8 cellular contexts compared by ENCODE assay signal in the genomic region with DNA sequence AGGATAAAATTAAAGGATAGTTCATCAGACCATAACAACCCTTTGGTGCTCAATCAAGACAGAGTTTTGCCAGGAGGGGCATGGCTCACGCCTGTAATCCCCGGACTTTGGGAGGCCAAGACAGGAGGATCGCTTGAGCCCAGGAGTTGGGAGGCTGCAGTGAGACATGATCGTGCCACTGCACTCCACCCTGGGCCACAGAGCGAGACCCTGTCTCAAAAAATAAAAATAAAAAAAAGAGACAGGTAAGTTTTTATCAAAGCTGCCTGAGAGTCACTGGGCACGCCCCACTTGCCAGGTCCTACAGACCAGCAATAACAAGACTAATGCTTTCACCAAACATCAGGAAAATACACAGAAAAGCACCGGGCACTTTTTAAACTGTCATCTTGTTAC. TPM values are rescaled to one million over a fixed set of nuclear protein-coding genes. Genes with fewer than 3 reads are reported as not detected.
A peak's percentile ranks its signal among the peaks of the same experiment; 100 is the strongest.
DNase-seq lines count a peak whose midpoint lies in the region; ATAC-seq, FAIRE-seq and TF ChIP-seq lines count a peak whose summit lies in the region.

No MANE protein-coding gene starts in this region.

- H3K9me2 ChIP-seq in MM.1S (replicated peaks; ENCODE audit: insufficient read depth, low read length), result no peaks in the 10 kb centered on the region

- no peaks in the 10 kb centered on the region for H4K20me1 ChIP-seq in MM.1S (ENCODE audit: insufficient read depth, low read length)

- H3K4me1 Mint-ChIP-seq in nephron progenitor cell, result peaks cover 37% of the 10 kb centered on the region

- H3K4me1 ChIP-seq in A549, result peaks cover 24% of the 10 kb centered on the region; the same call in 2 of the 3 replicates
- peaks cover 12% of the 10 kb centered on the region for H3K4me1 ChIP-seq in MM.1S (ENCODE audit: low read length)

- TF ChIP-seq EP300 in A549 (IDR thresholded peaks at IDR 0.05), result no peak

- H3F3A ChIP-seq in MM.1S (ENCODE audit: insufficient read depth, low read length), result peaks cover 22% of the 10 kb centered on the region

- FAIRE-seq in A549 (lab: Jason Lieb, UNC), result no peak

- no peak for TF ChIP-seq POLR2A in A549 (IDR thresholded peaks at IDR 0.05; ENCODE audit: low read length)

- TF ChIP-seq CTCF in A549 (IDR thresholded peaks at IDR 0.05), result no peak
- TF ChIP-seq CTCF in MM.1S (IDR thresholded peaks at IDR 0.05; ENCODE audit: low read length), result no peak
- no peak for TF ChIP-seq CTCF in choroid plexus epithelial cell (conservative IDR thresholded peaks at IDR 0.05; ENCODE audit: low read depth, low read length)
- no peak for TF ChIP-seq CTCF in nephron progenitor cell (IDR thresholded peaks at IDR 0.05)

- H3K9ac ChIP-seq in MM.1S (ENCODE audit: low read length), result peak overlapping the region; percentile 88; the same call in 1 of the 2 replicates

- H3K27ac Mint-ChIP-seq in nephron progenitor cell, result peak overlapping the region; percentile 36

- H3K4me2 ChIP-seq in A549 (peak overlapping the region; percentile 88), MM.1S (ENCODE audit: low read depth, low read length) (peak overlapping the region; percentile 55; the same call in 1 of the 2 replicates)

- CTCF ChIA-PET in A549 (lab: Yijun Ruan, JAX), result no interaction called here

- peaks cover 11% of the 10 kb centered on the region for H3K9me3 Mint-ChIP-seq in nephron progenitor cell

- 67% methylated on average over 7 of the region's 7 CpGs for WGBS in A549 (ENCODE audit: missing lambda C conversion rate)

- H3K36me3 ChIP-seq in MM.1S (replicated peaks; ENCODE audit: insufficient read depth, low read length), result no peaks in the 10 kb centered on the region

- H3K27ac ChIP-seq in A549 (peak overlapping the region; percentile 92 to 93), MM.1S (ENCODE audit: low read length) (peak overlapping the region; percentile 70; the same call in 1 of the 2 replicates)

- H3K36me3 Mint-ChIP-seq in nephron progenitor cell (ENCODE audit: low read depth), result peaks cover 32% of the 10 kb centered on the region

- H2AFZ ChIP-seq in MM.1S (ENCODE audit: low read length), result peak overlapping the region; percentile 29

- ATAC-seq in A549 (peak; percentile 13 to 30; a peak in 5 of 6 replicates), GM19467 (IDR thresholded peaks at IDR 0.05; ENCODE audit: unreplicated experiment) (peak; percentile 0), GM19324 (IDR thresholded peaks at IDR 0.05; ENCODE audit: low FRiP score, unreplicated experiment) (no peak)

- H3K4me3 ChIP-seq in A549 (peak overlapping the region; percentile 82), MM.1S (ENCODE audit: low read length) (peak overlapping the region; percentile 78), choroid plexus epithelial cell (ENCODE audit: low read depth, low read length) (peak overlapping the region; percentile 69)

- no peaks in the 10 kb centered on the region for H3K9me3 ChIP-seq in A549
- no peaks in the 10 kb centered on the region for H3K9me3 ChIP-seq in MM.1S (replicated peaks; ENCODE audit: insufficient read depth, low read length)

- H3K79me2 ChIP-seq in MM.1S (ENCODE audit: low read length), result peaks cover 29% of the 10 kb centered on the region

- no peaks in the 10 kb centered on the region for H3K27me3 ChIP-seq in MM.1S (replicated peaks; ENCODE audit: insufficient read depth, low read length)

- no peak for TF ChIP-seq RAD21 in A549 (conservative IDR thresholded peaks at IDR 0.05 in 1 of 2, IDR thresholded peaks at IDR 0.05 in 1 of 2)

- H3K27me3 Mint-ChIP-seq in nephron progenitor cell (ENCODE audit: low read depth, poor library complexity), result peaks cover 7% of the 10 kb centered on the region

- POLR2A ChIA-PET in A549 (lab: Yijun Ruan, JAX), result no interaction called here

- peak overlapping the region; percentile 92 for H3K4me3 Mint-ChIP-seq in nephron progenitor cell

- DNase-seq in A549 (ENCODE audit: low read depth in 1 of 2, low spot score in 1 of 2) (no peak), MM.1S (no peak), choroid plexus epithelial cell (ENCODE audit: low read depth) (no peak), nephron progenitor cell (no peak), KG1 (lab: John Stamatoyannopoulos, UW) (no peak), SKM-1 (lab: John Stamatoyannopoulos, UW; ENCODE audit: unreplicated experiment) (no peak)

TF ChIP-seq in A549, 52 proteins besides CTCF, POLR2A, EP300 and RAD21:
- TF ChIP-seq CHD4 (IDR thresholded peaks at IDR 0.05; ENCODE audit: borderline replicate concordance), result no peak
- TF ChIP-seq, protein P1, sequence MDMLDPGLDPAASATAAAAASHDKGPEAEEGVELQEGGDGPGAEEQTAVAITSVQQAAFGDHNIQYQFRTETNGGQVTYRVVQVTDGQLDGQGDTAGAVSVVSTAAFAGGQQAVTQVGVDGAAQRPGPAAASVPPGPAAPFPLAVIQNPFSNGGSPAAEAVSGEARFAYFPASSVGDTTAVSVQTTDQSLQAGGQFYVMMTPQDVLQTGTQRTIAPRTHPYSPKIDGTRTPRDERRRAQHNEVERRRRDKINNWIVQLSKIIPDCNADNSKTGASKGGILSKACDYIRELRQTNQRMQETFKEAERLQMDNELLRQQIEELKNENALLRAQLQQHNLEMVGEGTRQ (IDR thresholded peaks at IDR 0.05), result no peak
- no peak for TF ChIP-seq CHD2 (IDR thresholded peaks at IDR 0.05; ENCODE audit: low read length, partially characterized antibody)
- no peak for TF ChIP-seq EHF (CRISPR knock-in tag; IDR thresholded peaks at IDR 0.05)
- TF ChIP-seq ZNF302 (CRISPR knock-in tag; IDR thresholded peaks at IDR 0.05), result no peak
- TF ChIP-seq HOXA7 (CRISPR knock-in tag; IDR thresholded peaks at IDR 0.05), result no peak

RNA-seq across cellular contexts. Expression of gene CFAP97, which starts 0.8 kb away (rescaled TPM):
- polyA plus RNA-seq in A549 (2011; rRNA removed) (41.8 and 48.2 TPM in 2 replicates), A549 (2017; fragmentation: RNase III; extraction: RNeasy Plus Mini Kit Qiagen cat#74134 plus additional on column Dnase treatment) (15.7 to 16.3 TPM (median 15.8 TPM) in 3 replicates)
- 4.6 and 4.8 TPM in 2 replicates for polyA plus RNA-seq in A549 (2012; cell fraction: cytosol; rRNA removed)
- 1.2 and 2.1 TPM in 2 replicates for polyA plus RNA-seq in A549 (2012; cell fraction: nucleus; rRNA removed)
- 13.0 and 14.5 TPM in 2 replicates for polyA minus RNA-seq in A549 (2011; rRNA and poly(A)+ RNA removed)

RNA-seq across cellular contexts. Expression of gene SNX25, which starts 6.4 kb away (rescaled TPM):
- polyA plus RNA-seq in A549 (2011; rRNA removed), result 13.0 and 19.0 TPM in 2 replicates
- polyA plus RNA-seq in A549 (2012; cell fraction: cytosol; rRNA removed), result 2.4 and 3.0 TPM in 2 replicates
- polyA plus RNA-seq in A549 (2012; cell fraction: nucleus; rRNA removed), result 1.8 and 2.9 TPM in 2 replicates
- 8.5 to 10.1 TPM (median 8.5 TPM) in 3 replicates for polyA plus RNA-seq in A549 (2017; fragmentation: RNase III; extraction: RNeasy Plus Mini Kit Qiagen cat#74134 plus additional on column Dnase treatment)
- polyA minus RNA-seq in A549 (2011; rRNA and poly(A)+ RNA removed), result 37.9 and 42.9 TPM in 2 replicates

RNA-seq across cellular contexts. Expression of gene SLC25A4, which starts 59.9 kb away (rescaled TPM):
- 14.0 and 16.9 TPM in 2 replicates for polyA plus RNA-seq in A549 (2011; rRNA removed)
- 16.1 and 16.6 TPM in 2 replicates for polyA plus RNA-seq in A549 (2012; cell fraction: cytosol; rRNA removed)
- 14.6 and 16.5 TPM in 2 replicates for polyA plus RNA-seq in A549 (2012; cell fraction: nucleus; rRNA removed)
- polyA plus RNA-seq in A549 (2017; fragmentation: RNase III; extraction: RNeasy Plus Mini Kit Qiagen cat#74134 plus additional on column Dnase treatment), result 15.3 to 16.6 TPM (median 15.4 TPM) in 3 replicates
- 8.4 and 9.2 TPM in 2 replicates for polyA minus RNA-seq in A549 (2011; rRNA and poly(A)+ RNA removed)
